Comparison of ENCODE assay signal across 8 cellular contexts in the genomic region with DNA sequence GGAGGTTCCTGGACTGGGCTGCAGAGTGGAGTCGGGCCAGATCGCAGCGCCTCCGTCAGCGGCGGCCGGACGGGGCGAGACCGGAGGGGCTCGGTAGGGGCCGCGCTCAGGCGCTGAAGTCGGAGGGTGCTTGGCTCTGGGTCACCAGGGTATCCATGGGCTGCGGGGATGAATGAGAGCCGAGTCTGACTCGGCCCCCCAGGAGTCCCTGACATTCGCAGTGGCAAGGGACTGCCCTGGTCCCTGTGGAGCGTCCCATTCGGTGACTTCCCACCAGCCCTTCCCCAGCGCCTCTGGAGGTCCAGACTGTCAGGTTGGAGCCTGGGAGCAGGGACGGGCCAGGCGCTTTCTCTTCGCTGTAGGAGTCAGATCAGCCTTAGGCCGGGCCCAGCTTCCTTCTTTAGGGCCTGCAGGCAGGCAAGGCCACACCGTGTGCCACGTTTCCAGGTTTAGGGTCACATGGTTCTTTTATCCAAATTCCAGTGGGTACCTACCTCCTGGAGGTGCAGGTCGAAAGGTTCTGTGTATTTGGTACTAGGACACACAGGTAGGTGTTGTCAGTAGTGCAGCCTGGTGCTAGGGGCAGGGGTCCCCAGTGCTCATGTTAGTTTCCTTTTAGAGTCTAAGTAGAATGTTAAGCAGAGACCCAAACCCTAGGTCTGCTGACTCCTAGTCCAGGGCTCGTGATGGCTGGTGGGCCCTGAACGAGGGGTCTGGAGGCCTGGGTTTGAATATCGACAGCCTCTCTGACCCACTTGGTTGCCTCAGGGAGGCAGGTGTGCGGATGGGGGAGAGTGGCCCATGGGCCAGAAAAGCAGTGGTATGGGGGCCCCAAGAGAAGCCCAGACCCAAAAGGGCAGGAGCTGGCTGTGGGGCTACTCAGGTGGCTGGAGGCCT. TPM values are rescaled to one million over a fixed set of nuclear protein-coding genes. Genes with fewer than 3 reads are reported as not detected.
A peak's percentile ranks its signal among the peaks of the same experiment; 100 is the strongest.
DNase-seq lines count a peak whose midpoint lies in the region; ATAC-seq and TF ChIP-seq lines count a peak whose summit lies in the region.

No MANE protein-coding gene starts in this region.

- no peak for TF ChIP-seq POLR2A in heart left ventricle (IDR thresholded peaks at IDR 0.05)

- H3K36me3 Mint-ChIP-seq in CD8-positive, alpha-beta T cell = no peaks in the 10 kb centered on the region

- H3K4me3 Mint-ChIP-seq in CD8-positive, alpha-beta T cell = peak overlapping the region; percentile 79

- H3K4me1 ChIP-seq in CD8-positive, alpha-beta T cell (ENCODE audit: insufficient read depth, low read length) = peaks cover 18% of the 10 kb centered on the region
- H3K4me1 ChIP-seq in heart left ventricle = peaks cover 0 to 63% (median 32%) of the 10 kb centered on the region in 12 donors

- H3K9me3 Mint-ChIP-seq in CD8-positive, alpha-beta T cell = no peaks in the 10 kb centered on the region

- intact Hi-C loops in CD8-positive, alpha-beta T cell (cut with DNase I, micrococcal nuclease) = loop anchor here (5.0 to 10.0 kb wide), 3 partner anchors 237 to 703 kb away; partner anchors contain the start of gene CCDC85C (in 1 of the 2)
- intact Hi-C loops in heart left ventricle (cut with DNase I) (loop anchor here in 8 of 10 donors (2.0 to 5.0 kb wide), 5 partner anchors 65 to 70 kb away; partner anchors contain the start of genes WDR25 (in 6 of the 8) and YY1 (in 1 of the 8)), sciatic nerve (cut with DNase I) (no loop called here)

- no peak overlapping the region for H3K27ac Mint-ChIP-seq in CD8-positive, alpha-beta T cell

- no peak for TF ChIP-seq CTCF in CD8-positive, alpha-beta T cell (IDR thresholded peaks at IDR 0.05)
- TF ChIP-seq CTCF in HFF-Myc (IDR thresholded peaks at IDR 0.05; ENCODE audit: low read depth, low read length, missing control alignments) (no peak), WI38 (IDR thresholded peaks at IDR 0.05; ENCODE audit: low read depth, low read length) (no peak), heart left ventricle (IDR thresholded peaks at IDR 0.05) (no peak)

- no peaks in the 10 kb centered on the region for H3K27me3 Mint-ChIP-seq in CD8-positive, alpha-beta T cell (ENCODE audit: low read depth)

- peaks cover 16% of the 10 kb centered on the region for H3K4me1 Mint-ChIP-seq in CD8-positive, alpha-beta T cell (ENCODE audit: low read depth)

- ATAC-seq in CD8-positive, alpha-beta T cell = no peak
- ATAC-seq in heart left ventricle (peak in 3 of 4 donors; percentile 6 to 30 (median 14)), sciatic nerve (peak; percentile 31), GM21423 (IDR thresholded peaks at IDR 0.05; ENCODE audit: unreplicated experiment) (no peak)

- no peaks in the 10 kb centered on the region for H3K27me3 ChIP-seq in CD8-positive, alpha-beta T cell (ENCODE audit: insufficient read depth, low read length)
- no peaks in the 10 kb centered on the region for H3K27me3 ChIP-seq in heart left ventricle

- POLR2A ChIA-PET in CD8-positive, alpha-beta T cell (lab: Charles Lee) = interaction anchor here (1.1 kb wide), 1 partner anchor 20 kb away, joined by 3 read pairs; no protein-coding TSS in a partner anchor

- no peak overlapping the region for H3K27ac ChIP-seq in CD8-positive, alpha-beta T cell (ENCODE audit: low read depth, low read length)
- peak overlapping the region; percentile 82 to 95 (median 90) for H3K27ac ChIP-seq in heart left ventricle

- CTCF ChIA-PET in CD8-positive, alpha-beta T cell (lab: Charles Lee) = interaction anchor here (0.9 to 2.7 kb wide), 4 partner anchors 12 to 115 kb away, joined by 4 to 8 read pairs (median 6); no protein-coding TSS in a partner anchor

- H3K4me3 ChIP-seq in CD8-positive, alpha-beta T cell (ENCODE audit: low read depth, low read length) = peak overlapping the region; percentile 76
- H3K4me3 ChIP-seq in HFF-Myc (replicated peaks; ENCODE audit: low read depth, low read length) (peak overlapping the region; percentile 69), WI38 (ENCODE audit: low read depth, low read length) (peak overlapping the region; percentile 81), heart left ventricle (peak overlapping the region; percentile 59 to 99 (median 88))

- DNase-seq in CD8-positive, alpha-beta T cell = no peak
- no peak for DNase-seq in HFF-Myc (ENCODE audit: extremely low read depth, low read depth)
- DNase-seq in heart left ventricle = no peak
- DNase-seq in sciatic nerve (ENCODE audit: low spot score) = peak; percentile 74
- no peak for DNase-seq in DMS114 treated with DMSO at 0.1 percent for 48 hours (lab: John Stamatoyannopoulos, UW; ENCODE audit: unreplicated experiment)
- DNase-seq in NCI-H345 treated with DMSO at 0.1 percent for 48 hours (lab: John Stamatoyannopoulos, UW; ENCODE audit: unreplicated experiment) = no peak

- H3K36me3 ChIP-seq in CD8-positive, alpha-beta T cell (ENCODE audit: insufficient read depth, low read length) = no peaks in the 10 kb centered on the region
- no peaks in the 10 kb centered on the region for H3K36me3 ChIP-seq in heart left ventricle

- no peaks in the 10 kb centered on the region for H3K9me3 ChIP-seq in CD8-positive, alpha-beta T cell (ENCODE audit: low read length)
- H3K9me3 ChIP-seq in heart left ventricle = no peaks in the 10 kb centered on the region

- WGBS in heart left ventricle, 4 donors = 19 to 23% (median 21%) methylated on average over 26 to 33 of the region's 33 CpGs

RNA-seq across cellular contexts. Expression of gene SLC25A29, which starts 1.2 kb away (rescaled TPM):
- 10 to 100 TPM; 19.4 to 22.8 TPM for total RNA-seq in CD8-positive, alpha-beta T cell
- total RNA-seq in heart left ventricle (10 to 100 TPM; 10.2 to 34.2 (median 20.1) TPM), sciatic nerve (86.8 TPM)
- polyA plus RNA-seq in heart left ventricle = 10 to 100 TPM; 23.9 to 26.3 TPM

RNA-seq across cellular contexts. Expression of gene SLC25A47, which starts 15.7 kb away (rescaled TPM):
- not detected for total RNA-seq in CD8-positive, alpha-beta T cell
- total RNA-seq in heart left ventricle (not detected), sciatic nerve (not detected)
- not detected for polyA plus RNA-seq in heart left ventricle

Comparison
In these comparisons a context has a peak if more than half of its experiments do, and no peak if none do; other contexts are left out.
1. ATAC-seq: peak in heart left ventricle (3 of 4) and sciatic nerve (single experiment); none in CD8-positive, alpha-beta T cell (single experiment) and GM21423 (single experiment).
2. Peak in every context shown above with its lines, with median percentiles within 50 percentile points of each other: H3K4me3 ChIP-seq.